8 cellular contexts compared by ENCODE assay signal in genomic region chr21:37072988-37073416, GRCh38. TPM values are rescaled to one million over a fixed set of nuclear protein-coding genes. Genes with fewer than 3 reads are reported as not detected.
A peak's percentile ranks its signal among the peaks of the same experiment; 100 is the strongest.
DNase-seq lines count a peak whose midpoint lies in the region; ATAC-seq and TF ChIP-seq lines count a peak whose summit lies in the region.

Gene PIGP (minus strand): TSS chr21:37073071. CDS start chr21:37072515, 556 bp downstream.
Gene TTC3 (plus strand): TSS chr21:37073254. CDS start chr21:37087258, 14,004 bp downstream.

- H3K4me1 Mint-ChIP-seq in CD8-positive, alpha-beta T cell (ENCODE audit: low read depth), result peaks cover 57% of the 10 kb centered on the region

- H2AK5ac ChIP-seq in mesenchymal stem cell (ENCODE audit: low read length, severe bottlenecking), result peak within 1 kb of the TSS; percentile 50

- peak within 1 kb of the TSS; percentile 99 for H3K27ac Mint-ChIP-seq in CD8-positive, alpha-beta T cell

- H4K8ac ChIP-seq in mesenchymal stem cell (ENCODE audit: low read length), result peak within 1 kb of the TSS; percentile 94

- H3K4me3 ChIP-seq in CD8-positive, alpha-beta T cell (ENCODE audit: low read depth, low read length), result peak within 1 kb of the TSS; percentile 94
- peak within 1 kb of the TSS; percentile 85 for H3K4me3 ChIP-seq in effector memory CD4-positive, alpha-beta T cell (ENCODE audit: insufficient read depth, low read depth, low read length, poor library complexity, severe bottlenecking)
- H3K4me3 ChIP-seq in mesenchymal stem cell (ENCODE audit: insufficient read depth in 1 of 2, low read depth in 1 of 2, low read length in 2 of 2), result peak within 1 kb of the TSS; percentile 93 to 98

- H3K27ac ChIP-seq in CD8-positive, alpha-beta T cell (ENCODE audit: low read depth, low read length), result peak within 1 kb of the TSS; percentile 98
- peak within 1 kb of the TSS; percentile 96 for H3K27ac ChIP-seq in effector memory CD4-positive, alpha-beta T cell (ENCODE audit: insufficient read depth, low read length, poor library complexity, severe bottlenecking)
- peak within 1 kb of the TSS; percentile 90 for H3K27ac ChIP-seq in mesenchymal stem cell (ENCODE audit: low read length, poor library complexity, severe bottlenecking)

- intact Hi-C loops in CD8-positive, alpha-beta T cell (cut with DNase I, micrococcal nuclease), result loop anchor here (1.0 to 10.0 kb wide), 12 partner anchors 61 to 1732 kb away; partner anchors contain the start of genes DOP1B (in 2 of the 2), DYRK1A (in 2 of the 2), VPS26C (in 2 of the 2) and ETS2 (in 1 of the 2)

- peak within 1 kb of the TSS; percentile 95 for H2BK15ac ChIP-seq in mesenchymal stem cell (ENCODE audit: low read depth, poor library complexity, severe bottlenecking)

- no peaks in the 10 kb centered on the region for H3K27me3 Mint-ChIP-seq in CD8-positive, alpha-beta T cell (ENCODE audit: low read depth)

- H3K4me1 ChIP-seq in CD8-positive, alpha-beta T cell (ENCODE audit: insufficient read depth, low read length), result peaks cover 30% of the 10 kb centered on the region
- H3K4me1 ChIP-seq in effector memory CD4-positive, alpha-beta T cell (ENCODE audit: control insufficient read depth, insufficient read depth, low read length, poor library complexity, severe bottlenecking), result peaks cover 16% of the 10 kb centered on the region
- H3K4me1 ChIP-seq in mesenchymal stem cell (ENCODE audit: control insufficient read depth, insufficient read depth, low read depth, low read length), result peaks cover 5% of the 10 kb centered on the region

- POLR2A ChIA-PET in CD8-positive, alpha-beta T cell (lab: Charles Lee), result interaction anchor here (1.0 to 1.3 kb wide), 2 partner anchors 84 to 107 kb away, joined by 3 read pairs; partner anchors contain the start of gene HLCS
- POLR2A ChIA-PET in activated CD8-positive, alpha-beta memory T cell treated with anti-CD3 and anti-CD28 coated beads for 36 hours (lab: Charles Lee), result no interaction called here

- H3K36me3 Mint-ChIP-seq in CD8-positive, alpha-beta T cell, result peaks cover 25% of the 10 kb centered on the region

- H3K18ac ChIP-seq in mesenchymal stem cell (ENCODE audit: low read depth in 1 of 2, low read length in 2 of 2), result peak within 1 kb of the TSS; percentile 97 to 99

- peak; percentile 89 to 98 (median 95) for DNase-seq in CD8-positive, alpha-beta T cell
- DNase-seq in HT1080 (ENCODE audit: low read depth), result peak; percentile 92
- DNase-seq in NOMO-1 (lab: John Stamatoyannopoulos, UW; ENCODE audit: unreplicated experiment in 2 of 2), result peak; percentile 86 to 88
- peak; percentile 93 to 95 (median 94) for DNase-seq in effector memory CD4-positive, alpha-beta T cell
- peak; percentile 95 for DNase-seq in mesenchymal stem cell
- peak; percentile 98 for DNase-seq in stimulated activated CD8-positive, alpha-beta memory T cell treated with anti-CD3 and anti-CD28 coated beads, Interleukin-12 subunit alpha, Interleukin-12 subunit beta, amount 100 ng/mL, for 4 hours (ENCODE audit: low read depth)

- H3K14ac ChIP-seq in mesenchymal stem cell (ENCODE audit: low read length in 2 of 2), result peak within 1 kb of the TSS in 1 of 2 experiments; percentile 100

- peak within 1 kb of the TSS; percentile 99 for H3K4me3 Mint-ChIP-seq in CD8-positive, alpha-beta T cell

- peak within 1 kb of the TSS; percentile 85 for H3K4me2 ChIP-seq in mesenchymal stem cell (ENCODE audit: low read length, poor library complexity, severe bottlenecking)

- H2BK120ac ChIP-seq in mesenchymal stem cell (ENCODE audit: low read depth, low read length), result peak within 1 kb of the TSS; percentile 83

- peak within 1 kb of the TSS; percentile 88 for H2AFZ ChIP-seq in mesenchymal stem cell (ENCODE audit: low read depth, low read length)

- H3K9ac ChIP-seq in mesenchymal stem cell (ENCODE audit: low read length), result peak within 1 kb of the TSS; percentile 100

- peak within 1 kb of the TSS; percentile 88 for H2BK5ac ChIP-seq in mesenchymal stem cell (ENCODE audit: low read depth, low read length, poor library complexity, severe bottlenecking)

- no peaks in the 10 kb centered on the region for H3K36me3 ChIP-seq in CD8-positive, alpha-beta T cell (ENCODE audit: insufficient read depth, low read length)
- no peaks in the 10 kb centered on the region for H3K36me3 ChIP-seq in effector memory CD4-positive, alpha-beta T cell (ENCODE audit: control insufficient read depth, insufficient read depth, low read length)
- H3K36me3 ChIP-seq in mesenchymal stem cell (ENCODE audit: control insufficient read depth in 1 of 2, insufficient read depth in 2 of 2, low read depth in 1 of 2, low read length in 2 of 2), result peaks cover 0 to 23% of the 10 kb centered on the region in 2 experiments

- no peak for TF ChIP-seq CTCF in CD8-positive, alpha-beta T cell (IDR thresholded peaks at IDR 0.05)

- H3K79me1 ChIP-seq in mesenchymal stem cell (replicated peaks; ENCODE audit: low read length, poor library complexity, severe bottlenecking), result peaks cover 17% of the 10 kb centered on the region

- CTCF ChIA-PET in CD8-positive, alpha-beta T cell (lab: Charles Lee), result no interaction called here
- CTCF ChIA-PET in activated CD8-positive, alpha-beta memory T cell treated with anti-CD3 and anti-CD28 coated beads for 36 hours (lab: Charles Lee), result no interaction called here

- under 1% methylated on average over 32 of the region's 61 CpGs for WGBS in mesenchymal stem cell

- no peaks in the 10 kb centered on the region for H3K9me3 ChIP-seq in CD8-positive, alpha-beta T cell (ENCODE audit: low read length)
- no peaks in the 10 kb centered on the region for H3K9me3 ChIP-seq in effector memory CD4-positive, alpha-beta T cell (ENCODE audit: control insufficient read depth, low read length)
- no peaks in the 10 kb centered on the region for H3K9me3 ChIP-seq in mesenchymal stem cell (ENCODE audit: control insufficient read depth, low read length)

- H3K4ac ChIP-seq in mesenchymal stem cell (ENCODE audit: low read depth in 1 of 2, low read length in 2 of 2), result peak within 1 kb of the TSS; percentile 98 to 100

- no peaks in the 10 kb centered on the region for H3K9me3 Mint-ChIP-seq in CD8-positive, alpha-beta T cell

- ATAC-seq in CD8-positive, alpha-beta T cell, result peak; percentile 62
- peak; percentile 74 for ATAC-seq in GM21360 (IDR thresholded peaks at IDR 0.05; ENCODE audit: unreplicated experiment)

- peak within 1 kb of the TSS in 1 of 2 experiments; percentile 100 for H3K23ac ChIP-seq in mesenchymal stem cell (ENCODE audit: low read length in 2 of 2)

- H4K91ac ChIP-seq in mesenchymal stem cell (ENCODE audit: low read length), result peak within 1 kb of the TSS; percentile 98

- peak within 1 kb of the TSS; percentile 71 to 95 for H2BK12ac ChIP-seq in mesenchymal stem cell (ENCODE audit: low read length in 2 of 2)

- no peaks in the 10 kb centered on the region for H3K27me3 ChIP-seq in CD8-positive, alpha-beta T cell (ENCODE audit: insufficient read depth, low read length)
- H3K27me3 ChIP-seq in effector memory CD4-positive, alpha-beta T cell (replicated peaks; ENCODE audit: control insufficient read depth, insufficient read depth, low read length, poor library complexity, severe bottlenecking), result no peaks in the 10 kb centered on the region
- H3K27me3 ChIP-seq in mesenchymal stem cell (ENCODE audit: control insufficient read depth in 1 of 2, insufficient read depth in 1 of 2, low read length in 2 of 2), result no peaks in the 10 kb centered on the region

RNA-seq across cellular contexts. Expression of gene PIGP, which starts in this region (rescaled TPM):
- 10 to 100 TPM; 11.9 to 12.2 TPM for total RNA-seq in CD8-positive, alpha-beta T cell
- total RNA-seq in HT1080 (2014; rRNA removed; shearing (Covaris generic)), result 18.1 and 27.9 TPM in 2 replicates
- polyA plus RNA-seq in HT1080 (2015; cell fraction: cytosol; rRNA removed), result 38.9 and 47.7 TPM in 2 replicates
- 20.7 and 28.7 TPM in 2 replicates for polyA plus RNA-seq in HT1080 (2015; cell fraction: nucleus; rRNA removed)
- total RNA-seq in activated CD8-positive, alpha-beta memory T cell treated with anti-CD3 and anti-CD28 coated beads for 36 hours, result 10 to 100 TPM; 20.1 to 25.0 TPM
- polyA plus RNA-seq in mesenchymal stem cell (2013, experiment 1 of 2), result 19.3 TPM
- polyA plus RNA-seq in mesenchymal stem cell (2013, experiment 2 of 2), result 20.5 TPM

RNA-seq across cellular contexts. Expression of gene TTC3, which starts in this region (rescaled TPM):
- total RNA-seq in CD8-positive, alpha-beta T cell, result 100 to 1,000 TPM; 137 to 141 TPM
- total RNA-seq in HT1080 (2014; rRNA removed; shearing (Covaris generic)), result 65.3 and 68.8 TPM in 2 replicates
- 44.0 and 65.4 TPM in 2 replicates for polyA plus RNA-seq in HT1080 (2015; cell fraction: cytosol; rRNA removed)
- 44.3 and 54.0 TPM in 2 replicates for polyA plus RNA-seq in HT1080 (2015; cell fraction: nucleus; rRNA removed)
- 10 to 100 TPM; 49.5 to 50.7 TPM for total RNA-seq in activated CD8-positive, alpha-beta memory T cell treated with anti-CD3 and anti-CD28 coated beads for 36 hours
- 144 TPM for polyA plus RNA-seq in mesenchymal stem cell (2013, experiment 1 of 2)
- polyA plus RNA-seq in mesenchymal stem cell (2013, experiment 2 of 2), result 137 TPM

Comparison
In these comparisons a context has a peak if more than half of its experiments do, and no peak if none do; other contexts are left out.
1. Peak in every context shown above with its lines: DNase-seq, ATAC-seq, H3K4me3 ChIP-seq and H3K27ac ChIP-seq.